In genomic region chr11:128735935-128736610, GRCh38 we compare ENCODE assay signal across 8 cellular contexts. TPM values are rescaled to one million over a fixed set of nuclear protein-coding genes. Genes with fewer than 3 reads are reported as not detected.
DNase-seq lines count a peak whose midpoint lies in the region; ATAC-seq and TF ChIP-seq lines count a peak whose summit lies in the region.

No MANE protein-coding gene starts in this region.

- peaks cover 90% of the 10 kb centered on the region for H3K79me2 ChIP-seq in MM.1S (ENCODE audit: low read length)
- H3K79me2 ChIP-seq in trophoblast cell (ENCODE audit: control insufficient read depth, insufficient read depth, low read length, poor library complexity): no peaks in the 10 kb centered on the region

- H3K14ac ChIP-seq in trophoblast cell (ENCODE audit: low read length): no peak overlapping the region

- H3K27ac ChIP-seq in MM.1S (ENCODE audit: low read length) (peak overlapping the region; percentile 99; the same call in 1 of the 2 replicates), trophoblast cell (ENCODE audit: low read depth, low read length) (no peak overlapping the region)

- H3K4me3 ChIP-seq in MM.1S (ENCODE audit: low read length) (no peak overlapping the region), trophoblast cell (ENCODE audit: low read depth, low read length) (no peak overlapping the region), H7 (ENCODE audit: insufficient read depth, low read depth, low read length) (no peak overlapping the region)

- in situ Hi-C loops in ACHN (cut with HindIII; ENCODE audit: low pct_ligation_motif_present, low pct_unique_long_range_greater_than_20kb, low sequenced_read_pairs): no loop called here

- 0 out of 2 replicates have a peak, but pooled peaks have one; percentile 15 for TF ChIP-seq CTCF in MM.1S (IDR thresholded peaks at IDR 0.05; ENCODE audit: low read length)

- no peak overlapping the region for H2AK5ac ChIP-seq in trophoblast cell (ENCODE audit: low read length)

- H3K9me2 ChIP-seq in MM.1S (replicated peaks; ENCODE audit: insufficient read depth, low read length): no peaks in the 10 kb centered on the region

- H2AFZ ChIP-seq in MM.1S (ENCODE audit: low read length): no peak overlapping the region
- no peak overlapping the region for H2AFZ ChIP-seq in trophoblast cell (ENCODE audit: insufficient read depth, low read length, poor library complexity)

- no peaks in the 10 kb centered on the region for H4K20me1 ChIP-seq in MM.1S (ENCODE audit: insufficient read depth, low read length)

- no peak overlapping the region for H4K91ac ChIP-seq in trophoblast cell (ENCODE audit: low read depth, low read length)

- H3K18ac ChIP-seq in trophoblast cell (ENCODE audit: low read length): no peak overlapping the region

- H3K9ac ChIP-seq in MM.1S (ENCODE audit: low read length) (no peak overlapping the region), trophoblast cell (ENCODE audit: low read length) (no peak overlapping the region)

- no CpG with 5 or more reads among the region's 8 CpGs for WGBS in trophoblast cell (ENCODE audit: extremely low coverage, insufficient coverage, insufficient read length)

- no peak overlapping the region for H2BK120ac ChIP-seq in trophoblast cell (ENCODE audit: insufficient read depth, low read length, poor library complexity)

- peaks cover 2% of the 10 kb centered on the region for H3K79me1 ChIP-seq in trophoblast cell (ENCODE audit: low read length)

- H2BK12ac ChIP-seq in trophoblast cell (ENCODE audit: low read length): no peak overlapping the region

- no peaks in the 10 kb centered on the region for H3K9me3 ChIP-seq in MM.1S (replicated peaks; ENCODE audit: insufficient read depth, low read length)
- no peaks in the 10 kb centered on the region for H3K9me3 ChIP-seq in trophoblast cell (ENCODE audit: insufficient read depth, low read depth, low read length)

- peaks cover 72% of the 10 kb centered on the region for H3F3A ChIP-seq in MM.1S (ENCODE audit: insufficient read depth, low read length)

- H2BK5ac ChIP-seq in trophoblast cell (ENCODE audit: low read depth, low read length, poor library complexity): no peak overlapping the region

- DNase-seq in NCI-H526 (lab: John Stamatoyannopoulos, UW) (peak; percentile 51 to 55), NCI-H526 treated with DMSO at 0.1 percent for 48 hours (lab: John Stamatoyannopoulos, UW) (no peak), MM.1S (peak; percentile 69), trophoblast cell (peak; percentile 55 to 90), DMS 273 treated with DMSO at 0.1 percent for 48 hours (lab: John Stamatoyannopoulos, UW) (no peak), H7 (no peak), ACHN (no peak)

- H4K8ac ChIP-seq in trophoblast cell (ENCODE audit: low read depth, low read length): no peak overlapping the region

- peak overlapping the region; percentile 91; the same call in 1 of the 2 replicates for H3K4me2 ChIP-seq in MM.1S (ENCODE audit: low read depth, low read length)
- H3K4me2 ChIP-seq in trophoblast cell (ENCODE audit: low read length): no peak overlapping the region

- H3K4me1 ChIP-seq in MM.1S (ENCODE audit: low read length) (peaks cover 92% of the 10 kb centered on the region), trophoblast cell (ENCODE audit: control insufficient read depth in 1 of 2, insufficient read depth in 2 of 2, low read length in 2 of 2) (peaks cover 13 to 15% of the 10 kb centered on the region in 2 experiments)

- peak; percentile 40 for ATAC-seq in HG02571 (IDR thresholded peaks at IDR 0.05; ENCODE audit: unreplicated experiment)

- no peak overlapping the region for H3K23ac ChIP-seq in trophoblast cell (ENCODE audit: low read length)

- no peaks in the 10 kb centered on the region for H3K27me3 ChIP-seq in MM.1S (replicated peaks; ENCODE audit: insufficient read depth, low read length)
- no peaks in the 10 kb centered on the region for H3K27me3 ChIP-seq in trophoblast cell (ENCODE audit: insufficient read depth, low read length)
- no peaks in the 10 kb centered on the region for H3K27me3 ChIP-seq in H7 (ENCODE audit: control insufficient read depth, insufficient read depth, low read length)

- no peak overlapping the region for H3K4ac ChIP-seq in trophoblast cell (ENCODE audit: low read depth, low read length)

- H3K36me3 ChIP-seq in MM.1S (replicated peaks; ENCODE audit: insufficient read depth, low read length) (no peaks in the 10 kb centered on the region; the same call in 1 of the 2 replicates), trophoblast cell (ENCODE audit: control insufficient read depth in 1 of 2, insufficient read depth in 2 of 2, low read length in 2 of 2) (no peaks in the 10 kb centered on the region), H7 (replicated peaks; ENCODE audit: control insufficient read depth, insufficient read depth, low read length) (no peaks in the 10 kb centered on the region)

- H4K12ac ChIP-seq in trophoblast cell (ENCODE audit: low read depth, low read length): no peak overlapping the region

RNA-seq across cellular contexts. Expression of gene FLI1, which starts 42.2 kb away (rescaled TPM):
- 2.3 and 3.1 TPM in 2 replicates for polyA plus RNA-seq in trophoblast cell (2013)
- 4.0 and 6.9 TPM in 2 replicates for total RNA-seq in H7 (2014; rRNA removed; shearing (Covaris generic))

Comparison
In these comparisons a context has a peak if more than half of its experiments do, and no peak if none do; other contexts are left out.
1. DNase-seq: peak in NCI-H526 (2 of 2), MM.1S (single experiment) and trophoblast cell (2 of 2); none in NCI-H526 treated with DMSO at 0.1 percent for 48 hours (single experiment), DMS 273 treated with DMSO at 0.1 percent for 48 hours (single experiment), H7 (single experiment) and ACHN (single experiment).